In genomic region chr4:116668190-116668589, GRCh38 we compare ENCODE assay signal across 20 cellular contexts.
DNase-seq lines count a peak whose midpoint lies in the region; ATAC-seq and TF ChIP-seq lines count a peak whose summit lies in the region.
"Had no signal": no experiment of that assay in that cellular context is flagged by ENCODE, and none has a peak within 500 bp of the region (broad histone marks: within the 10 kb centered on the region; RNA-seq: fewer than 3 reads in every experiment).

No MANE protein-coding gene starts in this region.

- H3K36me3 ChIP-seq in BE2C = no peaks in the 10 kb centered on the region
- H3K36me3 ChIP-seq in Panc1 (ENCODE audit: control insufficient read depth, insufficient read depth, low read length) = no peaks in the 10 kb centered on the region
- no peaks in the 10 kb centered on the region for H3K36me3 ChIP-seq in hepatocyte (replicated peaks; ENCODE audit: insufficient read depth, low read depth)
- H3K36me3 ChIP-seq: esophagus squamous epithelium, heart left ventricle had no signal

- no peak overlapping the region for H2AFZ ChIP-seq in hepatocyte

- intact Hi-C loops in Panc1 (cut with micrococcal nuclease; ENCODE audit: unreplicated experiment) = no loop called here

- H3K9me3 ChIP-seq in BE2C (no peaks in the 10 kb centered on the region), Panc1 (ENCODE audit: control insufficient read depth, insufficient read depth, low read depth, low read length) (no peaks in the 10 kb centered on the region), hepatocyte (ENCODE audit: low read depth) (no peaks in the 10 kb centered on the region)
- H3K9me3 ChIP-seq: esophagus squamous epithelium, heart left ventricle had no signal

- H4K20me1 ChIP-seq in hepatocyte (ENCODE audit: insufficient read depth, poor library complexity, severe bottlenecking) = no peaks in the 10 kb centered on the region

- in situ Hi-C loops in Panc1 (cut with HindIII; ENCODE audit: low pct_unique_long_range_greater_than_20kb, low sequenced_read_pairs) = no loop called here

- POLR2A ChIA-PET in Panc1 (lab: Charles Lee) = no interaction called here

- no peaks in the 10 kb centered on the region for H3K79me2 ChIP-seq in hepatocyte

- WGBS in hepatocyte (ENCODE audit: low lambda C conversion rate, missing lambda C conversion rate) = 45% methylated on average over 2 of the region's 2 CpGs

- no TSS peak for BruUV-seq in Panc1 (replicated peaks; lab: Mats Ljungman, UMichigan)

- CTCF ChIA-PET in Panc1 (lab: Charles Lee) = no interaction called here

- no peak for DNase-seq in BE2C
- no peak for DNase-seq in GM20000 (ENCODE audit: low spot score)
- DNase-seq in Panc1 (ENCODE audit: low read depth, low spot score) = no peak
- DNase-seq in hepatocyte (ENCODE audit: low spot score) = no peak
- DNase-seq in NCI-H748 treated with DMSO at 0.1 percent for 48 hours (lab: John Stamatoyannopoulos, UW) = no peak
- DNase-seq in GF-D8 (lab: John Stamatoyannopoulos, UW) = no peak
- no peak for DNase-seq in mesenteric fat pad (ENCODE audit: low spot score)
- DNase-seq: activated CD4-positive, alpha-beta T cell treated with anti-CD3 and anti-CD28 coated beads, Interleukin-2, amount 10 ng/mL, durations not matched to agents 24 days and 14 days; activated naive CD4-positive, alpha-beta T cell treated with anti-CD3 and anti-CD28 coated beads for 36 hours; activated T-cell treated with anti-CD3 and anti-CD28 coated beads for 4 hours; COR-L47; esophagus squamous epithelium; GDM1; heart left ventricle; kidney glomerular epithelial cell; NCI-H1436 treated with DMSO at 0.1 percent for 48 hours; NCI-H2227 treated with DMSO at 0.1 percent for 48 hours; retina; T1000 had no signal

- peak; percentile 46 for TF ChIP-seq CTCF in BE2C (IDR thresholded peaks at IDR 0.05; ENCODE audit: low read depth, low read length)
- TF ChIP-seq CTCF in GM20000 (IDR thresholded peaks at IDR 0.05; ENCODE audit: extremely low read depth, missing control alignments) = peak; percentile 6
- TF ChIP-seq CTCF in Panc1 (IDR thresholded peaks at IDR 0.05) = 0 out of 2 replicates have a peak, but pooled peaks have one; percentile 6
- TF ChIP-seq CTCF in hepatocyte (IDR thresholded peaks at IDR 0.05; ENCODE audit: poor library complexity) = peak; percentile 5

- H3K4me3 ChIP-seq in BE2C (ENCODE audit: low read depth, low read length) (no peak overlapping the region), Panc1 (ENCODE audit: low read depth in 2 of 2, low read length in 2 of 2) (no peak overlapping the region), hepatocyte (no peak overlapping the region)
- H3K4me3 ChIP-seq: esophagus squamous epithelium, heart left ventricle had no signal

- H3K27me3 ChIP-seq in BE2C = no peaks in the 10 kb centered on the region
- H3K27me3 ChIP-seq in Panc1 (ENCODE audit: control insufficient read depth, insufficient read depth, low read length) = no peaks in the 10 kb centered on the region
- H3K27me3 ChIP-seq in hepatocyte = no peaks in the 10 kb centered on the region
- H3K27me3 ChIP-seq: esophagus squamous epithelium, heart left ventricle had no signal

- no peaks in the 10 kb centered on the region for H3K9me2 ChIP-seq in hepatocyte (replicated peaks; ENCODE audit: insufficient read depth)

- H3K4me1 ChIP-seq in BE2C (peaks cover 5% of the 10 kb centered on the region; the same call in 1 of the 2 replicates), Panc1 (ENCODE audit: control insufficient read depth, insufficient read depth, low read length) (no peaks in the 10 kb centered on the region), hepatocyte (ENCODE audit: insufficient read depth) (no peaks in the 10 kb centered on the region)
- H3K4me1 ChIP-seq: esophagus squamous epithelium, heart left ventricle had no signal

- no peak overlapping the region for H3K4me2 ChIP-seq in hepatocyte

- no peak overlapping the region for H3K27ac ChIP-seq in Panc1 (ENCODE audit: low read length)
- H3K27ac ChIP-seq in hepatocyte = no peak overlapping the region
- H3K27ac ChIP-seq: esophagus squamous epithelium, heart left ventricle had no signal

- ATAC-seq in Panc1 = no peak
- ATAC-seq in GM21381 (IDR thresholded peaks at IDR 0.05; ENCODE audit: unreplicated experiment) = no peak
- ATAC-seq: heart left ventricle had no signal
